Comparison of ENCODE assay signal across 17 cellular contexts in the genomic region with DNA sequence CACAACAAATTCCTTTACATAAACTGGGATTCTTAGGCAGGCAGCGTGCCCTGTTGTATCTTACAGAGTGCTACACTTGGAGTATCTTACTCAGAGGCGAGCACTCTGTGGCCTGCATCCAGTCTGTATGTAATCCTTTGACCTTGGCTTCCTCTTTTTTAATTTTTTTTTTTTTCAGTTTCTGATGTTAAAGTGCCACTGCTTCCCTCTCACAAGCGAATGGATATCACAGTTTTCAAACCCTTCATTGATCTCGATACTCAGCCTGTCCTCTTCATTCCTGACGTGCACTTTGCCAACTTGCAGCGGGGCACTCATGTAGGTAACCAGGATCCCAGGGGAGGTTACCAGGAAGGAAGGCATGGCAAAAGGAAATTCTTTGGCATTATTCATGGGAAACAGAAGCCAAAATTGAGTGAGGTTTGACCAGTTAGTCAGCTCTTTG. TPM values are rescaled to one million over a fixed set of nuclear protein-coding genes. Genes with fewer than 3 reads are reported as not detected.
DNase-seq lines count a peak whose midpoint lies in the region; ATAC-seq and TF ChIP-seq lines count a peak whose summit lies in the region.
"Had no signal": no experiment of that assay in that cellular context is flagged by ENCODE, and none has a peak within 500 bp of the region (broad histone marks: within the 10 kb centered on the region; RNA-seq: fewer than 3 reads in every experiment).

No MANE protein-coding gene starts in this region.

- POLR2A ChIA-PET in SK-N-SH (lab: Yijun Ruan, JAX): no interaction called here

- no peaks in the 10 kb centered on the region for H3K27me3 ChIP-seq in SK-N-SH (ENCODE audit: insufficient read depth)
- H3K27me3 ChIP-seq in uterus: no peaks in the 10 kb centered on the region
- H3K27me3 ChIP-seq: sigmoid colon had no signal

- H3K9me3 ChIP-seq in SK-N-SH: no peaks in the 10 kb centered on the region
- H3K9me3 ChIP-seq in uterus: no peaks in the 10 kb centered on the region
- H3K9me3 ChIP-seq: sigmoid colon had no signal

- H3K9ac ChIP-seq in SK-N-SH: no peak overlapping the region

- H3K36me3 ChIP-seq in SK-N-SH (replicated peaks in 1 of 2; ENCODE audit: control insufficient read depth in 1 of 2, insufficient read depth in 2 of 2, low read length in 1 of 2) (peaks cover 0 to 8% of the 10 kb centered on the region in 2 experiments), uterus (no peaks in the 10 kb centered on the region)
- H3K36me3 ChIP-seq: sigmoid colon had no signal

- no peak for TF ChIP-seq CTCF in SK-N-SH (IDR thresholded peaks at IDR 0.05)
- TF ChIP-seq CTCF in uterus (IDR thresholded peaks at IDR 0.05): no peak

- no peaks in the 10 kb centered on the region for H4K20me1 ChIP-seq in SK-N-SH (ENCODE audit: insufficient read depth)

- H3F3A ChIP-seq in SK-N-SH (replicated peaks; ENCODE audit: insufficient read depth): no peaks in the 10 kb centered on the region

- 94% methylated on average over 6 of the region's 6 CpGs for WGBS in SK-N-SH (ENCODE audit: low lambda C conversion rate)

- TF ChIP-seq EP300 in SK-N-SH (IDR thresholded peaks at IDR 0.05; ENCODE audit: borderline replicate concordance in 1 of 2, low read depth in 1 of 2, low read length in 1 of 2): no peak

- H3K79me2 ChIP-seq in SK-N-SH (ENCODE audit: insufficient read depth): no peaks in the 10 kb centered on the region

- TF ChIP-seq RAD21 in SK-N-SH (IDR thresholded peaks at IDR 0.05; ENCODE audit: low read length): no peak

- no peak overlapping the region for H3K27ac ChIP-seq in SK-N-SH (ENCODE audit: low read depth in 2 of 2, low read length in 1 of 2)
- no peak overlapping the region for H3K27ac ChIP-seq in uterus
- H3K27ac ChIP-seq: sigmoid colon had no signal

- H3K9me2 ChIP-seq in SK-N-SH: no peaks in the 10 kb centered on the region

- intact Hi-C loops in sciatic nerve (cut with DNase I) (no loop called here), uterus (cut with DNase I; ENCODE audit: low total_unique reads) (no loop called here)

- DNase-seq in Kasumi-1 (lab: John Stamatoyannopoulos, UW): peak; percentile 17 to 68
- no peak for DNase-seq in SK-N-SH
- peak; percentile 36 for DNase-seq in glomerular endothelial cell (ENCODE audit: extremely low read depth, low read depth, low spot score)
- DNase-seq in sciatic nerve (ENCODE audit: low spot score): no peak
- DNase-seq in NCI-H774 (lab: John Stamatoyannopoulos, UW): no peak
- DNase-seq in activated naive CD4-positive, alpha-beta T cell treated with anti-CD3 and anti-CD28 coated beads, Interleukin-2, amount 50 U/mL, for 16 hours: no peak
- DNase-seq in uterus: no peak
- DNase-seq in SHP77 (lab: John Stamatoyannopoulos, UW): no peak
- DNase-seq: activated T-cell treated with anti-CD3 and anti-CD28 coated beads, Interleukin-2, amount 50 U/mL, for 1 hour; amniotic stem cell; CD8-positive, alpha-beta memory T cell; foreskin melanocyte; HCEC 1CT; islet precursor cell; naive B cell; NCI-H446; sigmoid colon had no signal

- peaks cover 13 to 35% of the 10 kb centered on the region in 2 experiments; a peak in 3 of 4 replicates for H3K4me1 ChIP-seq in SK-N-SH (ENCODE audit: control insufficient read depth in 1 of 2, insufficient read depth in 2 of 2, low read depth in 1 of 2, low read length in 1 of 2)
- no peaks in the 10 kb centered on the region for H3K4me1 ChIP-seq in uterus

- CTCF ChIA-PET in SK-N-SH (lab: Yijun Ruan, JAX): interaction anchor here (1.0 to 8.8 kb wide), 8 partner anchors 9 to 192 kb away, joined by 3 to 112 read pairs (median 5); no protein-coding TSS in a partner anchor

- H3K4me3 ChIP-seq in SK-N-SH (ENCODE audit: low read depth in 2 of 2, low read length in 1 of 2) (no peak overlapping the region), uterus (no peak overlapping the region)
- H3K4me3 ChIP-seq: sigmoid colon had no signal

- no peak for TF ChIP-seq POLR2A in uterus (IDR thresholded peaks at IDR 0.05)

- ATAC-seq in sciatic nerve: peak; percentile 50

- H2AFZ ChIP-seq in SK-N-SH (ENCODE audit: low read depth): no peak overlapping the region

- H3K4me2 ChIP-seq in SK-N-SH: peak overlapping the region; percentile 11; the same call in 1 of the 2 replicates

TF ChIP-seq in SK-N-SH, 30 proteins besides CTCF, POLR2A, EP300 and RAD21:
- no peak for TF ChIP-seq JUND (IDR thresholded peaks at IDR 0.05)
- peak; percentile 23; the same call in 1 of the 2 replicates for TF ChIP-seq NFIC (IDR thresholded peaks at IDR 0.05; ENCODE audit: borderline replicate concordance)
- no peak for TF ChIP-seq TAF1 (IDR thresholded peaks at IDR 0.05; ENCODE audit: borderline replicate concordance, low read depth, low read length)

RNA-seq across cellular contexts. Expression of gene GRHL1, which starts 40.4 kb away (rescaled TPM):
- polyA plus RNA-seq in SK-N-SH (2012; rRNA removed): 1.0 and 1.6 TPM in 2 replicates
- polyA plus RNA-seq in SK-N-SH (2012; cell fraction: cytosol; rRNA removed): 0.75 and 1.0 TPM in 2 replicates
- 2.5 and 4.3 TPM in 2 replicates for polyA plus RNA-seq in SK-N-SH (2012; cell fraction: nucleus; rRNA removed)
- total RNA-seq in glomerular endothelial cell (0.82 TPM in 1 of 2 replicates, not detected in the other), sciatic nerve (1.5 TPM), uterus (1 to 10 TPM in 2 of 4 donors, under 1 TPM in 2; 0.24 to 2.8 (median 1.4) TPM)

RNA-seq across cellular contexts. Expression of gene KLF11, which starts 51.5 kb away (rescaled TPM):
- polyA plus RNA-seq in SK-N-SH (2012; rRNA removed): 9.5 TPM in 2 replicates
- 8.3 and 8.8 TPM in 2 replicates for polyA plus RNA-seq in SK-N-SH (2012; cell fraction: cytosol; rRNA removed)
- polyA plus RNA-seq in SK-N-SH (2012; cell fraction: nucleus; rRNA removed): 9.5 and 11.9 TPM in 2 replicates
- total RNA-seq in glomerular endothelial cell: 6.3 and 6.6 TPM in 2 replicates
- 23.5 TPM for total RNA-seq in sciatic nerve
- total RNA-seq in uterus: 10 to 100 TPM; 23.4 to 49.9 (median 31.7) TPM

Comparison
In these comparisons a context has a peak if more than half of its experiments do, and no peak if none do; other contexts are left out.
1. DNase-seq: peak in Kasumi-1 (2 of 2) and glomerular endothelial cell (single experiment); none in SK-N-SH (single experiment), sciatic nerve (single experiment), NCI-H774 (single experiment), activated naive CD4-positive, alpha-beta T cell treated with anti-CD3 and anti-CD28 coated beads, Interleukin-2, amount 50 U/mL, for 16 hours (single experiment), uterus (0 of 2) and SHP77 (0 of 2).